ENCODE assay signal across 15 cellular contexts in genomic region chr9:31807574-31808256, GRCh38.
A peak's percentile ranks its signal among the peaks of the same experiment; 100 is the strongest.
DNase-seq lines count a peak whose midpoint lies in the region; TF ChIP-seq lines count a peak whose summit lies in the region.
"Had no signal": no experiment of that assay in that cellular context is flagged by ENCODE, and none has a peak within 500 bp of the region (broad histone marks: within the 10 kb centered on the region; RNA-seq: fewer than 3 reads in every experiment).

No MANE protein-coding gene starts in this region.

- DNase-seq in H4 (ENCODE audit: low spot score) = peak; percentile 26
- peak; percentile 50 for DNase-seq in SK-MEL-5 (ENCODE audit: low read depth, low spot score)
- DNase-seq in islet precursor cell = peak; percentile 79
- no peak for DNase-seq in putamen (ENCODE audit: low spot score)
- DNase-seq in SK-N-DZ (ENCODE audit: low spot score) = no peak
- DNase-seq in NCI-H510A (lab: John Stamatoyannopoulos, UW) = no peak
- DNase-seq in HUDEP-2 (lab: John Stamatoyannopoulos, UW; ENCODE audit: unreplicated experiment in 76 of 76) = no peak
- DNase-seq: activated naive CD4-positive, alpha-beta T cell treated with anti-CD3 and anti-CD28 coated beads, Interleukin-2, amount 50 U/mL, for 16 hours; DMS79 treated with DMSO at 0.1 percent for 48 hours; NCI-H2081 treated with DMSO at 0.1 percent for 48 hours; thyroid gland had no signal

- peak; percentile 77 for TF ChIP-seq CTCF in C4-2B (conservative IDR thresholded peaks at IDR 0.05)

- no peak overlapping the region for H3K27ac ChIP-seq in C4-2B
- H3K27ac ChIP-seq: cardiac muscle cell, parathyroid adenoma, SJSA1, thyroid gland had no signal

- in situ Hi-C loops in SK-MEL-5 (cut with HindIII; ENCODE audit: low pct_unique_long_range_greater_than_20kb, low sequenced_read_pairs) = no loop called here

Comparison
In these comparisons a context has a peak if more than half of its experiments do, and no peak if none do; other contexts are left out.
1. DNase-seq: peak in H4 (single experiment), SK-MEL-5 (single experiment) and islet precursor cell (single experiment); none in putamen (single experiment), SK-N-DZ (single experiment), NCI-H510A (single experiment) and HUDEP-2 (0 of 76).